24 cellular contexts compared by ENCODE assay signal in the genomic region with DNA sequence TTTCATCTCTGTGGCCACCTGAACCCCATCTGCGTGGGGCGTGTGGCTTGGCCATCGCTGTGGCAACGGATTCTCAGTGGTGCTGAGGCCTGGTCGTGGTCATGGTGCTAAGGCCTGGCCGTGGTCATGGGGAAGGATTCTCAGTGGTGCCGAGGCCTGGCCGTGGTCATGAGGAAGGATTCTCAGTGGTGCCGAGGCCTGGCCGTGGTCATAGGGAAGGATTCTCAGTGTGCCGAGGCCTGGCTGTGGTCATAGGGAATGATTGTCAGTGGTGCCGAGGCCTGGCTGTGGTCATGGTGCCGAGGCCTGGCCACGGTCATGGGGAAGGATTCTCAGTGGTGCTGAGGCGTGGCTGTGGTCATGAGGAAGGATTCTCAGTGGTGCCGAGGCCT.
"Had no signal": no experiment of that assay in that cellular context is flagged by ENCODE, and none has a peak within 500 bp of the region (broad histone marks: within the 10 kb centered on the region; RNA-seq: fewer than 3 reads in every experiment).

No MANE protein-coding gene starts in this region.

- DNase-seq: colonic mucosa; dermis blood vessel endothelial cell; effector memory CD8-positive, alpha-beta T cell; erythroblast; esophagus squamous epithelium; foreskin melanocyte; glutamatergic neuron; heart right ventricle; hippocampal formation; kidney glomerular epithelial cell; left colon; left ventricle myocardium inferior; mammary epithelial cell; mesendoderm; midbrain; naive thymus-derived CD4-positive, alpha-beta T cell; sigmoid colon; stimulated activated CD4-positive, alpha-beta T cell treated with anti-CD3 and anti-CD28 coated beads, Interleukin-4, amount 100 ng/mL, for 24 hours; stimulated activated naive CD4-positive, alpha-beta T cell treated with Interleukin-2 at 50 U/mL for 16 hours; substantia nigra; testis had no signal

- H3K9me3 Mint-ChIP-seq: effector memory CD8-positive, alpha-beta T cell; stimulated activated effector memory CD8-positive, alpha-beta T cell treated with anti-CD3 and anti-CD28 coated beads, Interleukin-12 subunit alpha, Interleukin-12 subunit beta, amount 100 ng/mL, for 72 hours had no signal

- H3K36me3 Mint-ChIP-seq: naive thymus-derived CD4-positive, alpha-beta T cell; stimulated activated effector memory CD8-positive, alpha-beta T cell treated with anti-CD3 and anti-CD28 coated beads, Interleukin-12 subunit alpha, Interleukin-12 subunit beta, amount 100 ng/mL, for 72 hours had no signal

- H3K27ac Mint-ChIP-seq: effector memory CD8-positive, alpha-beta T cell; naive thymus-derived CD4-positive, alpha-beta T cell; nephron; progenitor cell of endocrine pancreas; stimulated activated effector memory CD8-positive, alpha-beta T cell treated with anti-CD3 and anti-CD28 coated beads, Interleukin-12 subunit alpha, Interleukin-12 subunit beta, amount 100 ng/mL, for 72 hours had no signal

- ATAC-seq: effector memory CD8-positive, alpha-beta T cell; heart right ventricle; left colon; naive thymus-derived CD4-positive, alpha-beta T cell; stimulated activated effector memory CD8-positive, alpha-beta T cell treated with anti-CD3 and anti-CD28 coated beads, Interleukin-12 subunit alpha, Interleukin-12 subunit beta, amount 100 ng/mL, for 72 hours had no signal

- H3K4me1 Mint-ChIP-seq: naive thymus-derived CD4-positive, alpha-beta T cell; nephron; stimulated activated effector memory CD8-positive, alpha-beta T cell treated with anti-CD3 and anti-CD28 coated beads, Interleukin-12 subunit alpha, Interleukin-12 subunit beta, amount 100 ng/mL, for 72 hours had no signal

- H3K4me3 Mint-ChIP-seq: effector memory CD8-positive, alpha-beta T cell; naive thymus-derived CD4-positive, alpha-beta T cell; nephron; stimulated activated effector memory CD8-positive, alpha-beta T cell treated with anti-CD3 and anti-CD28 coated beads, Interleukin-12 subunit alpha, Interleukin-12 subunit beta, amount 100 ng/mL, for 72 hours had no signal
